Comparison of ENCODE assay signal across 11 cellular contexts in the genomic region with DNA sequence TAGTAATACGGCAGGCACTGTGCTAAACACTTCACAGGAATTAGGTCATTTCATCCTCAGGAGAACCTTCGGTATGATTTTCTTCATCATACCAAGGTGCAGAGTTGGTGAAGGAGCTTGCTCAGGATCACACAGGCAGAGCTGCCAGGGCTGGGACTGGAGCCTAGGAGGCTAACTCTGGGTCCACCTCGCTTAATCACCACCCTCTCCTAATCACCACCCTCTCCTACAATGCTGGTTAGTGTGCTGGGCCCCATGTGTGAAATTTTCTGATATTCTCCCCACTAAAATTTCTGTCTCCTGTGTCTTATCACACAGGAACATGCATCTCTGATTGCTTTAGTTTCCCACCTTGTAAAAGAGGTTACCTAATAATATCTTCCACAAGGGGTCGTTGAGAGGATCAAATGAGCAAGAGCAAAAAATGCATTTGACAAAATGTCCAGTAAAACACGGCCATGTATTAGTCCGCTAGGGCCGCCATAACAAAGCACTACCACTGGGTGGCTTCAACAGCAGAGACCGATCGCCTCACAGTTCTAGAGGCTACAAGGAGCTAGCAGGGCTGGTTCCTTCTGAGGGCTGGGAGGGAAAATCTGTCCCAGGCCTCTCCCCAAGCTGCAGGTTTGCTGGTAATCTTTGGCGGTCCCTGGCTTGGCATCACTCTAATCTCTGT.
A peak's percentile ranks its signal among the peaks of the same experiment; 100 is the strongest.
DNase-seq lines count a peak whose midpoint lies in the region; ATAC-seq and TF ChIP-seq lines count a peak whose summit lies in the region.
"Had no signal": no experiment of that assay in that cellular context is flagged by ENCODE, and none has a peak within 500 bp of the region (broad histone marks: within the 10 kb centered on the region; RNA-seq: fewer than 3 reads in every experiment).

No MANE protein-coding gene starts in this region.

- H3K27me3 ChIP-seq in GM06990 (replicated peaks; ENCODE audit: control insufficient read depth, insufficient read depth, low read length), result no peaks in the 10 kb centered on the region
- H3K27me3 ChIP-seq in right atrium auricular region, result no peaks in the 10 kb centered on the region
- H3K27me3 ChIP-seq: uterus had no signal

- TF ChIP-seq CTCF in GM06990 (IDR thresholded peaks at IDR 0.05; ENCODE audit: insufficient read depth, low read length, poor library complexity, severe bottlenecking) (peak; percentile 30), mucosa of descending colon (IDR thresholded peaks at IDR 0.05) (no peak), right atrium auricular region (IDR thresholded peaks at IDR 0.05) (no peak)

- H3K4me1 Mint-ChIP-seq in activated CD4-positive, alpha-beta T cell treated with anti-CD3 and anti-CD28 coated beads, Interleukin-2, amount 10 ng/mL, durations not matched to agents 24 days and 14 days, result no peaks in the 10 kb centered on the region

- H3K4me3 Mint-ChIP-seq in activated CD4-positive, alpha-beta T cell treated with anti-CD3 and anti-CD28 coated beads, Interleukin-2, amount 10 ng/mL, durations not matched to agents 24 days and 14 days, result no peak overlapping the region

- H3K9me3 ChIP-seq in mucosa of descending colon (no peaks in the 10 kb centered on the region), right atrium auricular region (peaks cover 0 to 4% of the 10 kb centered on the region in 2 donors)
- H3K9me3 ChIP-seq: uterus had no signal

- no peak overlapping the region for H3K27ac Mint-ChIP-seq in activated CD4-positive, alpha-beta T cell treated with anti-CD3 and anti-CD28 coated beads, Interleukin-2, amount 10 ng/mL, durations not matched to agents 24 days and 14 days

- ATAC-seq in HG02981 (IDR thresholded peaks at IDR 0.05; ENCODE audit: unreplicated experiment) (peak; percentile 48), mucosa of descending colon (peak; percentile 27), GM21528 (IDR thresholded peaks at IDR 0.05; ENCODE audit: low FRiP score, unreplicated experiment) (no peak)
- ATAC-seq: lower lobe of right lung had no signal

- H3K36me3 ChIP-seq in GM06990 (ENCODE audit: control insufficient read depth, insufficient read depth, low read length) (no peaks in the 10 kb centered on the region), mucosa of descending colon (ENCODE audit: low read depth) (no peaks in the 10 kb centered on the region), right atrium auricular region (no peaks in the 10 kb centered on the region)
- H3K36me3 ChIP-seq: lower lobe of right lung, uterus had no signal

- no peak overlapping the region for H3K27ac ChIP-seq in right atrium auricular region
- H3K27ac ChIP-seq: lower lobe of right lung, uterus had no signal

- H3K9me3 Mint-ChIP-seq in activated CD4-positive, alpha-beta T cell treated with anti-CD3 and anti-CD28 coated beads, Interleukin-2, amount 10 ng/mL, durations not matched to agents 24 days and 14 days, result no peaks in the 10 kb centered on the region

- no peaks in the 10 kb centered on the region for H3K36me3 Mint-ChIP-seq in activated CD4-positive, alpha-beta T cell treated with anti-CD3 and anti-CD28 coated beads, Interleukin-2, amount 10 ng/mL, durations not matched to agents 24 days and 14 days (ENCODE audit: low read depth)

- H3K4me3 ChIP-seq in GM06990 (replicated peaks; ENCODE audit: low read depth, low read length) (no peak overlapping the region), mucosa of descending colon (no peak overlapping the region), right atrium auricular region (no peak overlapping the region)
- H3K4me3 ChIP-seq: lower lobe of right lung, uterus had no signal

- intact Hi-C loops in mucosa of descending colon (cut with DNase I, micrococcal nuclease), result no loop called here
- intact Hi-C loops in activated CD4-positive, alpha-beta T cell treated with anti-CD3 and anti-CD28 coated beads, Interleukin-2, amount 10 ng/mL, durations not matched to agents 24 days and 14 days (cut with micrococcal nuclease), result no loop called here

- DNase-seq in GM06990 (ENCODE audit: extremely low read depth, insufficient read length) (no peak), UCSD-AML1 (lab: John Stamatoyannopoulos, UW; ENCODE audit: unreplicated experiment) (peak; percentile 11), mucosa of descending colon (no peak), right atrium auricular region (ENCODE audit: low spot score) (no peak), NCI-H146 treated with DMSO at 0.1 percent for 48 hours (lab: John Stamatoyannopoulos, UW; ENCODE audit: unreplicated experiment) (no peak)
- no peak for DNase-seq in activated CD4-positive, alpha-beta T cell treated with anti-CD3 and anti-CD28 coated beads, Interleukin-2, amount 10 ng/mL, durations not matched to agents 24 days and 14 days
- DNase-seq: lower lobe of right lung; stimulated activated CD4-positive, alpha-beta T cell treated with anti-CD3 and anti-CD28 coated beads, Interleukin-4, amount 100 ng/mL, for 24 hours; uterus had no signal

- H3K4me1 ChIP-seq in mucosa of descending colon (ENCODE audit: low read depth) (no peaks in the 10 kb centered on the region), right atrium auricular region (peaks cover 0 to 5% of the 10 kb centered on the region in 2 donors)
- H3K4me1 ChIP-seq: lower lobe of right lung, uterus had no signal

- peaks cover 2% of the 10 kb centered on the region for H3K27me3 Mint-ChIP-seq in activated CD4-positive, alpha-beta T cell treated with anti-CD3 and anti-CD28 coated beads, Interleukin-2, amount 10 ng/mL, durations not matched to agents 24 days and 14 days
